1 cellular context compared by ENCODE assay signal in genomic region chr12:1830981-1831930, GRCh38.
TF ChIP-seq lines count a peak whose summit lies in the region.

No MANE protein-coding gene starts in this region.

TF ChIP-seq in HepG2, 621 proteins besides CTCF, POLR2A, EP300 and RAD21 (continued from another document and continues in another):
- peak; percentile 87 for TF ChIP-seq ZBTB25 (CRISPR knock-in tag; IDR thresholded peaks at IDR 0.05)
- no peak for TF ChIP-seq ZMYM4 (CRISPR knock-in tag; IDR thresholded peaks at IDR 0.05)
- no peak for TF ChIP-seq KDM6A (CRISPR knock-in tag; IDR thresholded peaks at IDR 0.05; ENCODE audit: low read depth)
- TF ChIP-seq NRL (CRISPR knock-in tag; IDR thresholded peaks at IDR 0.05; ENCODE audit: borderline replicate concordance), result peak; percentile 59; the same call in 1 of the 2 replicates
- 0 out of 2 replicates have a peak, but pooled peaks have one; percentile 88 for TF ChIP-seq ATAD3A (CRISPR knock-in tag; IDR thresholded peaks at IDR 0.05)
- no peak for TF ChIP-seq EZH2 (conservative IDR thresholded peaks at IDR 0.05; ENCODE audit: low read depth, low read length)
- peak; percentile 73; the same call in 1 of the 2 replicates for TF ChIP-seq ZNF558 (CRISPR knock-in tag; IDR thresholded peaks at IDR 0.05; ENCODE audit: borderline replicate concordance)
- TF ChIP-seq TSC22D2 (CRISPR knock-in tag; IDR thresholded peaks at IDR 0.05; ENCODE audit: borderline replicate concordance), result peak; percentile 96
- peak; percentile 98 for TF ChIP-seq MEIS2 (CRISPR knock-in tag; IDR thresholded peaks at IDR 0.05)
- TF ChIP-seq GATA4 (IDR thresholded peaks at IDR 0.05; ENCODE audit: borderline replicate concordance, low read depth), result no peak
- TF ChIP-seq ZSCAN5A (CRISPR knock-in tag; IDR thresholded peaks at IDR 0.05; ENCODE audit: borderline replicate concordance), result no peak
- 0 out of 2 replicates have a peak, but pooled peaks have one; percentile 32 for TF ChIP-seq ZNF879 (CRISPR knock-in tag; IDR thresholded peaks at IDR 0.05)
- TF ChIP-seq BORCS8-MEF2B (CRISPR knock-in tag; IDR thresholded peaks at IDR 0.05), result peak; percentile 80; the same call in 1 of the 2 replicates
- peak; percentile 79; the same call in 1 of the 2 replicates for TF ChIP-seq ELF3 (CRISPR knock-in tag; IDR thresholded peaks at IDR 0.05)
- TF ChIP-seq ZBTB37 (CRISPR knock-in tag; IDR thresholded peaks at IDR 0.05), result no peak
- TF ChIP-seq MEIS1 (CRISPR knock-in tag; IDR thresholded peaks at IDR 0.05; ENCODE audit: borderline replicate concordance), result peak; percentile 73; the same call in 1 of the 2 replicates
- peak; percentile 93 for TF ChIP-seq ETV6 (CRISPR knock-in tag; conservative IDR thresholded peaks at IDR 0.05)
- TF ChIP-seq THAP9 (CRISPR knock-in tag; IDR thresholded peaks at IDR 0.05; ENCODE audit: borderline replicate concordance), result no peak
- TF ChIP-seq HOXA7 (CRISPR knock-in tag; IDR thresholded peaks at IDR 0.05), result peak; percentile 18; the same call in 1 of the 2 replicates
- TF ChIP-seq ZBTB42 (CRISPR knock-in tag; IDR thresholded peaks at IDR 0.05), result peak; percentile 68; the same call in 1 of the 2 replicates
- TF ChIP-seq HMGXB3 (CRISPR knock-in tag; IDR thresholded peaks at IDR 0.05; ENCODE audit: borderline replicate concordance), result peak; percentile 84
- peak; percentile 94 for TF ChIP-seq ZNF124 (CRISPR knock-in tag; IDR thresholded peaks at IDR 0.05)
- TF ChIP-seq ZNF747 (CRISPR knock-in tag; IDR thresholded peaks at IDR 0.05; ENCODE audit: borderline replicate concordance), result peak; percentile 58; the same call in 1 of the 2 replicates
- peak; percentile 48; the same call in 1 of the 2 replicates for TF ChIP-seq NFE2 (CRISPR knock-in tag; IDR thresholded peaks at IDR 0.05)
- TF ChIP-seq IRF1 (CRISPR knock-in tag; IDR thresholded peaks at IDR 0.05; ENCODE audit: low read depth), result no peak
- TF ChIP-seq XBP1 (CRISPR knock-in tag; IDR thresholded peaks at IDR 0.05), result peak; percentile 95
- peak; percentile 66; the same call in 1 of the 2 replicates for TF ChIP-seq NR0B2 (CRISPR knock-in tag; IDR thresholded peaks at IDR 0.05)
- no peak for TF ChIP-seq NR3C1 (CRISPR knock-in tag; IDR thresholded peaks at IDR 0.05)
- 0 out of 2 replicates have a peak, but pooled peaks have one; percentile 40 for TF ChIP-seq PRDM10 (CRISPR knock-in tag; IDR thresholded peaks at IDR 0.05; ENCODE audit: low read depth)
- no peak for TF ChIP-seq IKZF1 (IDR thresholded peaks at IDR 0.05)
- peak in 1 of 2 experiments; percentile 81; a peak in 2 of 4 replicates for TF ChIP-seq KLF16 (CRISPR knock-in tag; IDR thresholded peaks at IDR 0.05)
- TF ChIP-seq ZNF230 (CRISPR knock-in tag; IDR thresholded peaks at IDR 0.05), result peak; percentile 50; the same call in 1 of the 2 replicates
- no peak for TF ChIP-seq MBD4 (IDR thresholded peaks at IDR 0.05; ENCODE audit: borderline replicate concordance, low read length)
- no peak for TF ChIP-seq ZNF569 (CRISPR knock-in tag; IDR thresholded peaks at IDR 0.05; ENCODE audit: borderline replicate concordance)
- no peak for TF ChIP-seq SKIL (CRISPR knock-in tag; IDR thresholded peaks at IDR 0.05; ENCODE audit: borderline replicate concordance)
- no peak for TF ChIP-seq GZF1 (CRISPR knock-in tag; IDR thresholded peaks at IDR 0.05)
- TF ChIP-seq KLF9 (CRISPR knock-in tag; IDR thresholded peaks at IDR 0.05; ENCODE audit: low read depth), result 0 out of 2 replicates have a peak, but pooled peaks have one; percentile 33
- peak; percentile 63; the same call in 1 of the 2 replicates for TF ChIP-seq PITX1 (CRISPR knock-in tag; IDR thresholded peaks at IDR 0.05)
- TF ChIP-seq ZNF354B (CRISPR knock-in tag; IDR thresholded peaks at IDR 0.05), result no peak
- TF ChIP-seq HIVEP1 (CRISPR knock-in tag; IDR thresholded peaks at IDR 0.05), result 0 out of 2 replicates have a peak, but pooled peaks have one; percentile 43
- TF ChIP-seq NFKBIZ (CRISPR knock-in tag; IDR thresholded peaks at IDR 0.05), result peak; percentile 81; the same call in 1 of the 2 replicates
- TF ChIP-seq SNAI1 (CRISPR knock-in tag; IDR thresholded peaks at IDR 0.05; ENCODE audit: borderline replicate concordance), result 0 out of 2 replicates have a peak, but pooled peaks have one; percentile 32
- TF ChIP-seq DDIT3 (CRISPR knock-in tag; IDR thresholded peaks at IDR 0.05), result no peak
